ENCODE assay signal across 19 cellular contexts in genomic region chr3:43693594-43693993, GRCh38. TPM values are rescaled to one million over a fixed set of nuclear protein-coding genes. Genes with fewer than 3 reads are reported as not detected.
DNase-seq lines count a peak whose midpoint lies in the region; ATAC-seq, FAIRE-seq and TF ChIP-seq lines count a peak whose summit lies in the region.
"Had no signal": no experiment of that assay in that cellular context is flagged by ENCODE, and none has a peak within 500 bp of the region (broad histone marks: within the 10 kb centered on the region; RNA-seq: fewer than 3 reads in every experiment).

No MANE protein-coding gene starts in this region.

- FAIRE-seq in K562 (lab: Jason Lieb, UNC): no peak
- FAIRE-seq: GM12891, pancreas had no signal

- ATAC-seq in GM23338 (no peak), K562 (no peak), GM21786 (IDR thresholded peaks at IDR 0.05; ENCODE audit: unreplicated experiment) (no peak), HG02588 (IDR thresholded peaks at IDR 0.05; ENCODE audit: unreplicated experiment) (no peak)
- ATAC-seq: pancreas had no signal

- intact Hi-C loops in K562 (cut with micrococcal nuclease): no loop called here

- WGBS in K562 (ENCODE audit: insufficient coverage, low coverage, missing lambda C conversion rate): 7% methylated on average over 1 of the region's 1 CpG
- WGBS in mesendoderm (ENCODE audit: extremely low coverage, insufficient coverage, low lambda C conversion rate): no CpG with 5 or more reads among the region's 1 CpG

- 0 out of 2 replicates have a peak, but pooled peaks cover 9% of the 10 kb centered on the region for H3F3A ChIP-seq in GM23338 (replicated peaks; ENCODE audit: low read depth)

- TF ChIP-seq POLR2A in K562 (conservative IDR thresholded peaks at IDR 0.05): no peak

- H3K79me1 ChIP-seq in mesendoderm (ENCODE audit: low read length): peaks cover 2% of the 10 kb centered on the region

- H2BK15ac ChIP-seq in mesendoderm (replicated peaks; ENCODE audit: low read depth): peak overlapping the region; percentile 59

- no peak overlapping the region for H4K8ac ChIP-seq in mesendoderm (ENCODE audit: low read depth, low read length)

- H3K27ac ChIP-seq in GM23338 (ENCODE audit: low read depth): 0 out of 2 replicates have a peak overlapping the region, but pooled peaks have one; percentile 14
- H3K27ac ChIP-seq in K562 (ENCODE audit: extremely low read depth, low read depth, low read length): peak overlapping the region; percentile 91
- no peak overlapping the region for H3K27ac ChIP-seq in mesendoderm (ENCODE audit: low read depth, low read length)
- H3K27ac ChIP-seq: thoracic aorta had no signal

- POLR2A ChIA-PET in K562 (lab: Yijun Ruan, JAX): interaction anchor here (0.6 to 2.7 kb wide), 11 partner anchors 9 to 423 kb away, joined by 3 to 21 read pairs (median 3); partner anchors contain the start of gene ANO10

- H4K5ac ChIP-seq in mesendoderm (ENCODE audit: low read length): no peak overlapping the region

- no peak overlapping the region for H3K56ac ChIP-seq in mesendoderm (ENCODE audit: low read length)

- BruUV-seq in K562 (replicated peaks; lab: Mats Ljungman, UMichigan): no TSS peak

- no peaks in the 10 kb centered on the region for H3K9me1 ChIP-seq in K562 (ENCODE audit: control insufficient read depth, insufficient read depth, low read length)

- no peak overlapping the region for H3K23ac ChIP-seq in mesendoderm (ENCODE audit: low read length)

- CTCF ChIA-PET in K562 (lab: Yijun Ruan, JAX; ENCODE audit: low intra/inter-chr PET ratio): interaction anchor here (0.7 kb wide), 1 partner anchor 107 kb away, joined by 3 read pairs; no protein-coding TSS in a partner anchor

- no peaks in the 10 kb centered on the region for H3K9me3 ChIP-seq in K562 (replicated peaks; ENCODE audit: control insufficient read depth, insufficient read depth, low read depth, low read length)
- H3K9me3 ChIP-seq: pancreas, thoracic aorta had no signal

- no peak for TF ChIP-seq EP300 in K562 (IDR thresholded peaks at IDR 0.05; ENCODE audit: low read length)

- peak overlapping the region; percentile 63 for H3K27ac Mint-ChIP-seq in GM23338
- H3K27ac Mint-ChIP-seq: mesothelial cell of epicardium had no signal

- TF ChIP-seq CTCF in GM23338 (conservative IDR thresholded peaks at IDR 0.05; ENCODE audit: low read depth in 2 of 2): no peak
- no peak for TF ChIP-seq CTCF in K562 (IDR thresholded peaks at IDR 0.05 in 2 of 3, conservative IDR thresholded peaks at IDR 0.05 in 1 of 3; ENCODE audit: insufficient read depth in 2 of 3, low read depth in 1 of 3, low read length in 3 of 3)

- H3K4me2 ChIP-seq in GM23338 (peak overlapping the region; percentile 86), K562 (ENCODE audit: insufficient read depth, low read length) (peak overlapping the region; percentile 95), mesendoderm (ENCODE audit: low read length) (no peak overlapping the region)

- in situ Hi-C loops in K562 (cut with MboI): no loop called here

- no peak overlapping the region for H2AK5ac ChIP-seq in mesendoderm (ENCODE audit: low read length)

- H3K9me3 Mint-ChIP-seq in GM23338: no peaks in the 10 kb centered on the region
- H3K9me3 Mint-ChIP-seq: immature natural killer cell, mesothelial cell of epicardium had no signal

- H2AFZ ChIP-seq in GM23338 (no peak overlapping the region), K562 (ENCODE audit: low read depth, low read length) (no peak overlapping the region)

- TF ChIP-seq RAD21 in K562 (CRISPR knock-in tag; conservative IDR thresholded peaks at IDR 0.05 in 1 of 2, IDR thresholded peaks at IDR 0.05 in 1 of 2): no peak

- peak overlapping the region; percentile 21; the same call in 1 of the 2 replicates for H3K4me3 ChIP-seq in GM23338
- peak overlapping the region; percentile 80 for H3K4me3 ChIP-seq in K562
- H3K4me3 ChIP-seq in mesendoderm (ENCODE audit: low read length): no peak overlapping the region
- H3K4me3 ChIP-seq: pancreas, thoracic aorta had no signal

- H3K9me2 ChIP-seq in GM23338 (ENCODE audit: insufficient read depth): no peaks in the 10 kb centered on the region

- no peak overlapping the region for H2BK120ac ChIP-seq in mesendoderm (ENCODE audit: low read depth, low read length)

- H3K36me3 ChIP-seq in GM23338 (ENCODE audit: insufficient read depth) (no peaks in the 10 kb centered on the region), K562 (ENCODE audit: control insufficient read depth, insufficient read depth, low read length) (peaks cover 22% of the 10 kb centered on the region), mesendoderm (ENCODE audit: control insufficient read depth, insufficient read depth, low read length) (no peaks in the 10 kb centered on the region)
- H3K36me3 ChIP-seq: pancreas, thoracic aorta had no signal

- H3K9ac ChIP-seq in K562 (ENCODE audit: insufficient read depth in 1 of 2, low read depth in 2 of 2, low read length in 2 of 2) (peak overlapping the region; percentile 30 to 83; a peak in 3 of 4 replicates), mesendoderm (ENCODE audit: low read length) (no peak overlapping the region)

- peak overlapping the region; percentile 36 for H3K4me3 Mint-ChIP-seq in GM23338
- H3K4me3 Mint-ChIP-seq: mesothelial cell of epicardium had no signal

- peaks cover 50% of the 10 kb centered on the region for H3K4me1 ChIP-seq in GM23338 (ENCODE audit: insufficient read depth)
- peaks cover 26 to 52% of the 10 kb centered on the region in 2 experiments for H3K4me1 ChIP-seq in K562 (replicated peaks in 1 of 2; ENCODE audit: control insufficient read depth in 2 of 2, insufficient read depth in 2 of 2, low read length in 2 of 2)
- peaks cover 11% of the 10 kb centered on the region for H3K4me1 ChIP-seq in mesendoderm (ENCODE audit: control insufficient read depth, low read depth, low read length)

- H3K27me3 ChIP-seq in GM23338 (ENCODE audit: insufficient read depth) (no peaks in the 10 kb centered on the region), K562 (ENCODE audit: control insufficient read depth in 2 of 2, insufficient read depth in 2 of 2, low read length in 2 of 2) (no peaks in the 10 kb centered on the region), mesendoderm (ENCODE audit: insufficient read depth, low read length, poor library complexity) (no peaks in the 10 kb centered on the region)
- H3K27me3 ChIP-seq: pancreas had no signal

- H2BK5ac ChIP-seq in mesendoderm (ENCODE audit: low read length): no peak overlapping the region

- H3K36me3 Mint-ChIP-seq in GM23338 (ENCODE audit: low read depth): peaks cover 3% of the 10 kb centered on the region; the same call in 1 of the 3 replicates
- H3K36me3 Mint-ChIP-seq: immature natural killer cell had no signal

- H4K20me1 ChIP-seq in GM23338 (replicated peaks; ENCODE audit: insufficient read depth): no peaks in the 10 kb centered on the region
- peaks cover 21% of the 10 kb centered on the region; the same call in 1 of the 2 replicates for H4K20me1 ChIP-seq in K562 (replicated peaks; ENCODE audit: control insufficient read depth, insufficient read depth, low read length)

- DNase-seq in AG20443 (ENCODE audit: low spot score): peak; percentile 10
- no peak for DNase-seq in GM23338 (ENCODE audit: low spot score)
- peak in 1 of 4 experiments; percentile 39 for DNase-seq in K562 (ENCODE audit: extremely low read depth in 1 of 4, low spot score in 3 of 4)
- no peak for DNase-seq in mesendoderm
- DNase-seq in foreskin melanocyte: no peak
- no peak for DNase-seq in NOMO-1 treated with dmso at 0.1 percent for 144 hours (lab: John Stamatoyannopoulos, UW; ENCODE audit: unreplicated experiment)
- DNase-seq: activated CD4-positive, alpha-beta T cell treated with anti-CD3 and anti-CD28 coated beads, Interleukin-2, amount 50 U/mL, for 48 hours; activated effector memory CD4-positive, alpha-beta T cell treated with Interleukin-2 at 50 U/mL for 16 hours; C1 segment of cervical spinal cord; immature natural killer cell; NCI-H82; pancreas; SHP77; T-helper 9 cell had no signal

- H3K18ac ChIP-seq in mesendoderm (ENCODE audit: low read length): no peak overlapping the region

- H3K4me1 Mint-ChIP-seq in GM23338: peaks cover 54% of the 10 kb centered on the region

- no peak overlapping the region for H3K4ac ChIP-seq in mesendoderm (ENCODE audit: low read depth, low read length)

- H3K27me3 Mint-ChIP-seq in GM23338 (ENCODE audit: insufficient read depth, low read depth, poor library complexity): peaks cover 5% of the 10 kb centered on the region

- H3K79me2 ChIP-seq in GM23338 (replicated peaks; ENCODE audit: insufficient read depth) (peaks cover 66% of the 10 kb centered on the region), K562 (ENCODE audit: control insufficient read depth, insufficient read depth, low read length) (peaks cover 98% of the 10 kb centered on the region), mesendoderm (ENCODE audit: control insufficient read depth, insufficient read depth, low read length) (peaks cover 7% of the 10 kb centered on the region)

TF ChIP-seq in GM23338, 12 proteins besides CTCF, POLR2A, EP300 and RAD21 (continues in another document):
- no peak for TF ChIP-seq CREB1 (CRISPR knock-in tag; IDR thresholded peaks at IDR 0.05; ENCODE audit: low read depth)
- no peak for TF ChIP-seq EZH2 (IDR thresholded peaks at IDR 0.05; ENCODE audit: low read depth, unreplicated experiment)

RNA-seq across cellular contexts. Expression of gene ABHD5, which starts 2.9 kb away (rescaled TPM):
- 12.1 and 12.7 TPM in 2 replicates for total RNA-seq in GM23338 (2014; rRNA removed; shearing (Covaris generic))
- 11.5 and 12.3 TPM in 2 replicates for polyA plus RNA-seq in GM23338 (2016; fragmentation: Nextera tagmentation; extraction: Ambion mirVana)
- total RNA-seq in K562 (2011; cell fraction: chromatin; rRNA removed; ENCODE audit: low replicate concordance): 63.4 and 187 TPM in 2 replicates
- total RNA-seq in K562 (2011; cell fraction: nucleolus; rRNA removed): 28.0 and 52.1 TPM in 2 replicates
- 79.9 and 117 TPM in 2 replicates for total RNA-seq in K562 (2011; cell fraction: nucleoplasm; rRNA removed)
- 27.8 and 33.4 TPM in 2 replicates for total RNA-seq in K562 (2014; rRNA removed)
- total RNA-seq in K562 (2014; rRNA removed; fragmentation: Illumina TruSeq; extraction: Trizol): 58.9 and 61.4 TPM in 2 replicates
- total RNA-seq in K562 (2015; rRNA removed; fragmentation: Illumina TruSeq; extraction: Trizol): 49.1 and 50.4 TPM in 2 replicates
- 39.9 and 40.7 TPM in 2 replicates for total RNA-seq in K562 (2021)
- polyA plus RNA-seq in K562 (2011; rRNA removed): 53.9 and 58.8 TPM in 2 replicates
- polyA plus RNA-seq in K562 (2011; cell fraction: cytosol; rRNA removed): 23.6 and 36.2 TPM in 2 replicates
- 34.3 and 51.7 TPM in 2 replicates for polyA plus RNA-seq in K562 (2011; cell fraction: nucleus; rRNA removed)
- 33.9 and 40.6 TPM in 2 replicates for polyA plus RNA-seq in K562 (2012)
- polyA plus RNA-seq in K562 (2014; fragmentation: Illumina TruSeq; extraction: Trizol): 55.0 and 61.7 TPM in 2 replicates
- 10 to 100 TPM; 31.9 to 35.0 TPM for polyA plus RNA-seq in K562 (2014; fragmentation: Nextera tagmentation; extraction: Ambion mirVana)
- 37.5 and 38.1 TPM in 2 replicates for polyA plus RNA-seq in K562 (2014; rRNA removed)
- 62.2 and 80.3 TPM in 2 replicates for polyA minus RNA-seq in K562 (2011; rRNA and poly(A)+ RNA removed)
- polyA minus RNA-seq in K562 (2011; cell fraction: cytosol; rRNA and poly(A)+ RNA removed): 18.8 and 25.4 TPM in 2 replicates
- polyA minus RNA-seq in K562 (2011; cell fraction: nucleus; rRNA and poly(A)+ RNA removed): 36.4 and 64.4 TPM in 2 replicates
- polyA plus RNA-seq in mesendoderm (2013, experiment 1 of 2): 16.9 TPM
- 16.2 TPM for polyA plus RNA-seq in mesendoderm (2013, experiment 2 of 2)
